Comparison of ENCODE assay signal across 13 cellular contexts in genomic region chr16:53912155-53912554, GRCh38.
DNase-seq lines count a peak whose midpoint lies in the region; ATAC-seq and TF ChIP-seq lines count a peak whose summit lies in the region.
"Had no signal": no experiment of that assay in that cellular context is flagged by ENCODE, and none has a peak within 500 bp of the region (broad histone marks: within the 10 kb centered on the region; RNA-seq: fewer than 3 reads in every experiment).

No MANE protein-coding gene starts in this region.

- ATAC-seq in CD8-positive, alpha-beta T cell: peak; percentile 85
- peak; percentile 85 for ATAC-seq in GM21381 (IDR thresholded peaks at IDR 0.05; ENCODE audit: unreplicated experiment)

- in situ Hi-C loops in KBM-7 (cut with MboI; ENCODE audit: low pct_unique_long_range_greater_than_20kb, low sequenced_read_pairs): no loop called here

- no peaks in the 10 kb centered on the region for H3K27me3 Mint-ChIP-seq in CD8-positive, alpha-beta T cell (ENCODE audit: low read depth)
- H3K27me3 Mint-ChIP-seq in T-helper 1 cell treated with Interleukin-12 subunit alpha and Interleukin-12 subunit beta and Interleukin-4 antibody, amounts not matched to agents 30 μg/mL and 1 μg/mL, for 36 hours (ENCODE audit: low read depth): no peaks in the 10 kb centered on the region

- no peak overlapping the region for H3K4me3 Mint-ChIP-seq in CD8-positive, alpha-beta T cell
- H3K4me3 Mint-ChIP-seq in T-helper 1 cell treated with Interleukin-12 subunit alpha and Interleukin-12 subunit beta and Interleukin-4 antibody, amounts not matched to agents 30 μg/mL and 1 μg/mL, for 36 hours: peak overlapping the region; percentile 45

- H3K79me2 ChIP-seq in MM.1S (ENCODE audit: low read length): no peaks in the 10 kb centered on the region

- no peaks in the 10 kb centered on the region for H3K27me3 ChIP-seq in CD8-positive, alpha-beta T cell (ENCODE audit: insufficient read depth, low read length)
- H3K27me3 ChIP-seq in MM.1S (replicated peaks; ENCODE audit: insufficient read depth, low read length): no peaks in the 10 kb centered on the region
- H3K27me3 ChIP-seq in ascending aorta: no peaks in the 10 kb centered on the region
- H3K27me3 ChIP-seq: thyroid gland had no signal

- peaks cover 41% of the 10 kb centered on the region for H3K4me1 ChIP-seq in CD8-positive, alpha-beta T cell (ENCODE audit: insufficient read depth, low read length)
- H3K4me1 ChIP-seq in MM.1S (ENCODE audit: low read length) (no peaks in the 10 kb centered on the region), ascending aorta (no peaks in the 10 kb centered on the region)

- TF ChIP-seq CTCF in CD8-positive, alpha-beta T cell (IDR thresholded peaks at IDR 0.05): no peak
- TF ChIP-seq CTCF in MM.1S (IDR thresholded peaks at IDR 0.05; ENCODE audit: low read length) (no peak), ascending aorta (IDR thresholded peaks at IDR 0.05) (no peak)

- no peaks in the 10 kb centered on the region for H3K9me3 Mint-ChIP-seq in CD8-positive, alpha-beta T cell
- no peaks in the 10 kb centered on the region for H3K9me3 Mint-ChIP-seq in T-helper 1 cell treated with Interleukin-12 subunit alpha and Interleukin-12 subunit beta and Interleukin-4 antibody, amounts not matched to agents 30 μg/mL and 1 μg/mL, for 36 hours

- POLR2A ChIA-PET in CD8-positive, alpha-beta T cell (lab: Charles Lee): no interaction called here

- peak in 5 of 7 experiments; percentile 1 to 63 (median 29) for DNase-seq in CD8-positive, alpha-beta T cell
- DNase-seq in glomerular visceral epithelial cell (ENCODE audit: extremely low spot score): peak; percentile 15
- no peak for DNase-seq in KBM-7
- no peak for DNase-seq in NCI-H1105 (lab: John Stamatoyannopoulos, UW)
- no peak for DNase-seq in MM.1S
- no peak for DNase-seq in ascending aorta (ENCODE audit: low spot score in 2 of 2)
- DNase-seq: anterior cingulate cortex, GF-D8, head of caudate nucleus, NCI-H82, thyroid gland had no signal

- H3K4me2 ChIP-seq in MM.1S (ENCODE audit: low read depth, low read length): no peak overlapping the region

- intact Hi-C loops in CD8-positive, alpha-beta T cell (cut with DNase I, micrococcal nuclease): no loop called here
- intact Hi-C loops in ascending aorta (cut with DNase I): no loop called here

- no peaks in the 10 kb centered on the region for H3K9me2 ChIP-seq in MM.1S (replicated peaks; ENCODE audit: insufficient read depth, low read length)

- H3K9ac ChIP-seq in MM.1S (ENCODE audit: low read length): no peak overlapping the region

- no peak overlapping the region for H3K4me3 ChIP-seq in CD8-positive, alpha-beta T cell (ENCODE audit: low read depth, low read length)
- no peak overlapping the region for H3K4me3 ChIP-seq in MM.1S (ENCODE audit: low read length)
- H3K4me3 ChIP-seq in ascending aorta: no peak overlapping the region
- H3K4me3 ChIP-seq: thyroid gland had no signal

- CTCF ChIA-PET in CD8-positive, alpha-beta T cell (lab: Charles Lee): no interaction called here

- no peaks in the 10 kb centered on the region for H3F3A ChIP-seq in MM.1S (ENCODE audit: insufficient read depth, low read length)

- no peaks in the 10 kb centered on the region for H3K36me3 ChIP-seq in CD8-positive, alpha-beta T cell (ENCODE audit: insufficient read depth, low read length)
- H3K36me3 ChIP-seq in MM.1S (replicated peaks; ENCODE audit: insufficient read depth, low read length) (no peaks in the 10 kb centered on the region), ascending aorta (no peaks in the 10 kb centered on the region)
- H3K36me3 ChIP-seq: thyroid gland had no signal

- peaks cover 35% of the 10 kb centered on the region for H3K4me1 Mint-ChIP-seq in CD8-positive, alpha-beta T cell (ENCODE audit: low read depth)
- H3K4me1 Mint-ChIP-seq in T-helper 1 cell treated with Interleukin-12 subunit alpha and Interleukin-12 subunit beta and Interleukin-4 antibody, amounts not matched to agents 30 μg/mL and 1 μg/mL, for 36 hours (ENCODE audit: low read depth): peaks cover 41% of the 10 kb centered on the region

- no peaks in the 10 kb centered on the region for H3K9me3 ChIP-seq in CD8-positive, alpha-beta T cell (ENCODE audit: low read length)
- H3K9me3 ChIP-seq in MM.1S (replicated peaks; ENCODE audit: insufficient read depth, low read length) (no peaks in the 10 kb centered on the region), ascending aorta (no peaks in the 10 kb centered on the region)
- H3K9me3 ChIP-seq: thyroid gland had no signal

- H4K20me1 ChIP-seq in MM.1S (ENCODE audit: insufficient read depth, low read length): no peaks in the 10 kb centered on the region

- peaks cover 3% of the 10 kb centered on the region for H3K36me3 Mint-ChIP-seq in CD8-positive, alpha-beta T cell
- H3K36me3 Mint-ChIP-seq in T-helper 1 cell treated with Interleukin-12 subunit alpha and Interleukin-12 subunit beta and Interleukin-4 antibody, amounts not matched to agents 30 μg/mL and 1 μg/mL, for 36 hours (ENCODE audit: low read depth): peaks cover 4% of the 10 kb centered on the region

- H2AFZ ChIP-seq in MM.1S (ENCODE audit: low read length): no peak overlapping the region

- H3K27ac ChIP-seq in CD8-positive, alpha-beta T cell (ENCODE audit: low read depth, low read length): no peak overlapping the region
- H3K27ac ChIP-seq in MM.1S (ENCODE audit: low read length) (no peak overlapping the region), ascending aorta (no peak overlapping the region)

- peak overlapping the region; percentile 80 for H3K27ac Mint-ChIP-seq in CD8-positive, alpha-beta T cell
- peak overlapping the region; percentile 82 for H3K27ac Mint-ChIP-seq in T-helper 1 cell treated with Interleukin-12 subunit alpha and Interleukin-12 subunit beta and Interleukin-4 antibody, amounts not matched to agents 30 μg/mL and 1 μg/mL, for 36 hours

Comparison
In these comparisons a context has a peak if more than half of its experiments do, and no peak if none do; other contexts are left out.
1. DNase-seq: peak in CD8-positive, alpha-beta T cell (5 of 7) and glomerular visceral epithelial cell (single experiment); none in KBM-7 (single experiment), NCI-H1105 (single experiment), MM.1S (single experiment) and ascending aorta (0 of 2).